In genomic region chr6:17470953-17471335, GRCh38 we compare ENCODE assay signal across 1 cellular context.
TF ChIP-seq lines count a peak whose summit lies in the region.

No MANE protein-coding gene starts in this region.

TF ChIP-seq in IMR-90, 13 proteins besides CTCF, POLR2A, EP300 and RAD21:
- TF ChIP-seq FOS (IDR thresholded peaks at IDR 0.05; ENCODE audit: low read depth, low read length) (no peak), CEBPB (IDR thresholded peaks at IDR 0.05; ENCODE audit: low read depth, low read length) (peak; percentile 83)
